ENCODE assay signal across 23 cellular contexts in the genomic region with DNA sequence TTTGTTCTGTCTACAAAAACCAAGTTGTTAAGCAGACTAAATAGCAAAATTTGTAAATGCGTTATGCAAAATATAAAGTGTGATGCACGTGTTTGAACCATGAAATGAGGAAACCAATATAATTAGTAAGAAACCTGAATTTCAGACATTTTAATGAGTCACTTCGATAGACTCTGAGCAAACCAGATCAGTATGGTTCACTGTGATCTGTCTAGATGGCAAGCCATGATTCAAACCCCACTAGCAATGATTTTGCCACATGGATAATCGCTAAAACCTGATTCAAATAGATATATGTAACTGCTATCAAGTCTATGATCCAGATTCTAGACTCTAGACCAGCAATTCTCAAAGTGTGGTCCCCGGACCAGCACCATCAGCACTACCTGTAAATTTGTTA. TPM values are rescaled to one million over a fixed set of nuclear protein-coding genes. Genes with fewer than 3 reads are reported as not detected.
DNase-seq lines count a peak whose midpoint lies in the region; ATAC-seq and TF ChIP-seq lines count a peak whose summit lies in the region.
"Had no signal": no experiment of that assay in that cellular context is flagged by ENCODE, and none has a peak within 500 bp of the region (broad histone marks: within the 10 kb centered on the region; RNA-seq: fewer than 3 reads in every experiment).

No MANE protein-coding gene starts in this region.

- intact Hi-C loops in CD4-positive, alpha-beta T cell (cut with DNase I, micrococcal nuclease): loop anchor here in 1 of 2 experiments (1.0 kb wide), 1 partner anchor 11 kb away; no protein-coding TSS in a partner anchor

- H3K27ac ChIP-seq in CD4-positive, alpha-beta T cell (ENCODE audit: low read depth, low read length): peak overlapping the region; percentile 37
- H3K27ac ChIP-seq: 22Rv1, cardiac muscle cell, gastroesophageal sphincter, right lobe of liver, SJCRH30 had no signal

- H3K9me3 ChIP-seq in CD4-positive, alpha-beta T cell (ENCODE audit: control insufficient read depth, low read length): peaks cover 10% of the 10 kb centered on the region
- H3K9me3 ChIP-seq: gastroesophageal sphincter, right lobe of liver, SJCRH30 had no signal

- peaks cover 85% of the 10 kb centered on the region for H3K36me3 Mint-ChIP-seq in T-helper 1 cell treated with Interleukin-12 subunit alpha and Interleukin-12 subunit beta and Interleukin-4 antibody, amounts not matched to agents 30 μg/mL and 1 μg/mL, for 36 hours (ENCODE audit: low read depth)
- H3K36me3 Mint-ChIP-seq in CD4-positive, alpha-beta T cell (ENCODE audit: low read depth): peaks cover 100% of the 10 kb centered on the region
- peaks cover 42 to 76% of the 10 kb centered on the region in 2 donors for H3K36me3 Mint-ChIP-seq in activated T-cell treated with anti-CD3 and anti-CD28 coated beads, Interleukin-2, amount 50 U/mL, for 72 hours (ENCODE audit: insufficient read depth in 2 of 2)
- peaks cover 42 to 75% (median 59%) of the 10 kb centered on the region in 3 donors for H3K36me3 Mint-ChIP-seq in immature natural killer cell

- CTCF ChIA-PET in CD4-positive, alpha-beta T cell (lab: Charles Lee): interaction anchor here (2.2 kb wide), 1 partner anchor 10 kb away, joined by 19 read pairs; no protein-coding TSS in a partner anchor

- no peaks in the 10 kb centered on the region for H3K27me3 Mint-ChIP-seq in T-helper 1 cell treated with Interleukin-12 subunit alpha and Interleukin-12 subunit beta and Interleukin-4 antibody, amounts not matched to agents 30 μg/mL and 1 μg/mL, for 36 hours (ENCODE audit: low read depth)
- no peaks in the 10 kb centered on the region for H3K27me3 Mint-ChIP-seq in CD4-positive, alpha-beta T cell
- no peaks in the 10 kb centered on the region for H3K27me3 Mint-ChIP-seq in activated T-cell treated with anti-CD3 and anti-CD28 coated beads, Interleukin-2, amount 50 U/mL, for 72 hours (ENCODE audit: low read depth)
- H3K27me3 Mint-ChIP-seq in immature natural killer cell (ENCODE audit: low read depth in 3 of 3): peaks cover 9 to 35% (median 15%) of the 10 kb centered on the region in 3 donors
- H3K27me3 Mint-ChIP-seq: dendritic cell treated with granulocyte-macrophage colony-stimulating factor and Interleukin-4, amounts not matched to agents 40 ng/mL and 50 ng/mL, for 4 days; type B pancreatic cell had no signal

- H3K4me1 Mint-ChIP-seq in T-helper 1 cell treated with Interleukin-12 subunit alpha and Interleukin-12 subunit beta and Interleukin-4 antibody, amounts not matched to agents 30 μg/mL and 1 μg/mL, for 36 hours (ENCODE audit: low read depth): peaks cover 76% of the 10 kb centered on the region
- peaks cover 99% of the 10 kb centered on the region for H3K4me1 Mint-ChIP-seq in CD4-positive, alpha-beta T cell (ENCODE audit: low read depth)
- H3K4me1 Mint-ChIP-seq in activated T-cell treated with anti-CD3 and anti-CD28 coated beads, Interleukin-2, amount 50 U/mL, for 72 hours (ENCODE audit: low read depth): peaks cover 94% of the 10 kb centered on the region
- H3K4me1 Mint-ChIP-seq in immature natural killer cell: peaks cover 80 to 94% of the 10 kb centered on the region in 2 donors

- H3K27ac Mint-ChIP-seq in T-helper 1 cell treated with Interleukin-12 subunit alpha and Interleukin-12 subunit beta and Interleukin-4 antibody, amounts not matched to agents 30 μg/mL and 1 μg/mL, for 36 hours: peak overlapping the region; percentile 83
- peak overlapping the region; percentile 74 for H3K27ac Mint-ChIP-seq in CD4-positive, alpha-beta T cell
- H3K27ac Mint-ChIP-seq in activated T-cell treated with anti-CD3 and anti-CD28 coated beads, Interleukin-2, amount 50 U/mL, for 72 hours: peak overlapping the region; percentile 97
- peak overlapping the region; percentile 73 to 95 (median 93) for H3K27ac Mint-ChIP-seq in immature natural killer cell
- H3K27ac Mint-ChIP-seq: dendritic cell treated with granulocyte-macrophage colony-stimulating factor and Interleukin-4, amounts not matched to agents 40 ng/mL and 50 ng/mL, for 4 days; type B pancreatic cell had no signal

- H3K27me3 ChIP-seq in CD4-positive, alpha-beta T cell (ENCODE audit: control insufficient read depth, insufficient read depth, low read length): no peaks in the 10 kb centered on the region
- H3K27me3 ChIP-seq: cardiac muscle cell, gastroesophageal sphincter, right lobe of liver, SJCRH30 had no signal

- TF ChIP-seq CTCF in CD4-positive, alpha-beta T cell (IDR thresholded peaks at IDR 0.05): no peak

- ATAC-seq in CD4-positive, alpha-beta T cell (ENCODE audit: poor library complexity): no peak
- ATAC-seq in activated T-cell treated with anti-CD3 and anti-CD28 coated beads, Interleukin-2, amount 50 U/mL, for 72 hours (replicated peaks in 1 of 2): peak; percentile 62 to 66
- ATAC-seq: gastroesophageal sphincter, right lobe of liver had no signal

- POLR2A ChIA-PET in CD4-positive, alpha-beta T cell (lab: Charles Lee): interaction anchor here (0.6 to 5.4 kb wide), 5 partner anchors 10 to 24 kb away, joined by 3 to 68 read pairs (median 3); no protein-coding TSS in a partner anchor

- H3K9me3 Mint-ChIP-seq in T-helper 1 cell treated with Interleukin-12 subunit alpha and Interleukin-12 subunit beta and Interleukin-4 antibody, amounts not matched to agents 30 μg/mL and 1 μg/mL, for 36 hours: peaks cover 12% of the 10 kb centered on the region
- H3K9me3 Mint-ChIP-seq in CD4-positive, alpha-beta T cell: peaks cover 7% of the 10 kb centered on the region
- peaks cover 5 to 11% of the 10 kb centered on the region in 2 donors for H3K9me3 Mint-ChIP-seq in activated T-cell treated with anti-CD3 and anti-CD28 coated beads, Interleukin-2, amount 50 U/mL, for 72 hours
- no peaks in the 10 kb centered on the region for H3K9me3 Mint-ChIP-seq in immature natural killer cell
- H3K9me3 Mint-ChIP-seq: type B pancreatic cell had no signal

- no peak for DNase-seq in T-helper 1 cell
- DNase-seq in CD4-positive, alpha-beta T cell: no peak
- no peak for DNase-seq in activated T-cell treated with anti-CD3 and anti-CD28 coated beads, Interleukin-2, amount 50 U/mL, for 72 hours
- DNase-seq in immature natural killer cell: no peak
- no peak for DNase-seq in RKO (ENCODE audit: low spot score)
- no peak for DNase-seq in MV-4-11 (lab: John Stamatoyannopoulos, UW)
- DNase-seq in stimulated activated CD4-positive, alpha-beta T cell treated with anti-CD3 and anti-CD28 coated beads, Interleukin-2, amount 100 ng/mL, for 24 hours: no peak
- DNase-seq: aorta, GDM1, GOT3, NCI-H1105 treated with DMSO at 0.1 percent for 48 hours, NCI-H2029, NCI-H2227 treated with DMSO at 0.1 percent for 48 hours, NCI-H69, right lobe of liver, SJCRH30 had no signal

- no peak overlapping the region for H3K4me3 Mint-ChIP-seq in T-helper 1 cell treated with Interleukin-12 subunit alpha and Interleukin-12 subunit beta and Interleukin-4 antibody, amounts not matched to agents 30 μg/mL and 1 μg/mL, for 36 hours
- H3K4me3 Mint-ChIP-seq in CD4-positive, alpha-beta T cell: peak overlapping the region; percentile 40
- peak overlapping the region; percentile 66 to 82 for H3K4me3 Mint-ChIP-seq in activated T-cell treated with anti-CD3 and anti-CD28 coated beads, Interleukin-2, amount 50 U/mL, for 72 hours
- peak overlapping the region in 4 of 5 donors; percentile 56 to 76 (median 70) for H3K4me3 Mint-ChIP-seq in immature natural killer cell
- H3K4me3 Mint-ChIP-seq: dendritic cell treated with granulocyte-macrophage colony-stimulating factor and Interleukin-4, amounts not matched to agents 40 ng/mL and 50 ng/mL, for 4 days; type B pancreatic cell had no signal

RNA-seq across cellular contexts. Expression of a gene that starts 24.8 kb away (rescaled TPM):
- 100 to 1,000 TPM; 169 to 178 TPM for total RNA-seq in CD4-positive, alpha-beta T cell
- total RNA-seq in activated T-cell treated with anti-CD3 and anti-CD28 coated beads, Interleukin-2, amount 50 U/mL, for 72 hours: 100 to 1,000 TPM in 1 of 2 donors, 10 to 100 TPM in 1; 78.1 to 114 TPM
- 100 to 1,000 TPM in 1 of 3 donors, 10 to 100 TPM in 2; 69.4 to 121 (median 74.5) TPM for polyA plus RNA-seq in immature natural killer cell

RNA-seq across cellular contexts. Expression of a gene that starts 48.9 kb away (rescaled TPM):
- total RNA-seq in CD4-positive, alpha-beta T cell: under 1 TPM; 0.44 to 0.50 TPM
- 1 to 10 TPM; 6.3 to 9.8 TPM for total RNA-seq in activated T-cell treated with anti-CD3 and anti-CD28 coated beads, Interleukin-2, amount 50 U/mL, for 72 hours
- polyA plus RNA-seq in immature natural killer cell: under 1 TPM in 2 of 3 donors, not detected in 1; 0.21 to 0.40 TPM
- polyA plus RNA-seq: neural cell had no signal

Comparison
In these comparisons a context has a peak if more than half of its experiments do, and no peak if none do; other contexts are left out.
1. RNA of a gene that starts 48.9 kb away (total RNA-seq): 6.3 to 9.8 TPM in activated T-cell treated with anti-CD3 and anti-CD28 coated beads, Interleukin-2, amount 50 U/mL, for 72 hours; 0.44 to 0.50 TPM in CD4-positive, alpha-beta T cell; every median in the first group is over 4 times any median in the second.
2. Peak in every context shown above with its lines, with median percentiles within 50 percentile points of each other: H3K27ac Mint-ChIP-seq.